ENCODE assay signal across 17 cellular contexts in genomic region chr22:48825802-48826520, GRCh38.
"Had no signal": no experiment of that assay in that cellular context is flagged by ENCODE, and none has a peak within 500 bp of the region (broad histone marks: within the 10 kb centered on the region; RNA-seq: fewer than 3 reads in every experiment).

No MANE protein-coding gene starts in this region.

- H3K27ac Mint-ChIP-seq: activated naive CD4-positive, alpha-beta T cell treated with anti-CD3 and anti-CD28 coated beads, Interleukin-2, amount 50 U/mL, for 72 hours; activated T-cell treated with anti-CD3 and anti-CD28 coated beads, Interleukin-2, amount 50 U/mL, for 72 hours; naive thymus-derived CD4-positive, alpha-beta T cell; stimulated activated effector memory CD8-positive, alpha-beta T cell treated with anti-CD3 and anti-CD28 coated beads, Interleukin-12 subunit alpha, Interleukin-12 subunit beta, amount 100 ng/mL, for 72 hours had no signal

- DNase-seq: activated CD4-positive, alpha-beta T cell treated with anti-CD3 and anti-CD28 coated beads, Interleukin-2, amount 50 U/mL, for 48 hours; activated gamma-delta T cell treated with Interleukin-2 at 50 U/mL for 16 hours; activated T-cell treated with anti-CD3 and anti-CD28 coated beads, Interleukin-2, amount 50 U/mL, for 72 hours; brain microvascular endothelial cell; central memory CD4-positive, alpha-beta T cell; esophagus squamous epithelium; left cardiac atrium; mesendoderm; ovary; right cardiac atrium; stimulated activated CD4-positive, alpha-beta T cell treated with anti-CD3 and anti-CD28 coated beads, Interleukin-2, amount 100 ng/mL, for 24 hours; stimulated activated naive CD8-positive, alpha-beta T cell treated with anti-CD3 and anti-CD28 coated beads, Interleukin-15, amount 100 ng/mL, for 72 hours; T-helper 9 cell had no signal

- H3K36me3 Mint-ChIP-seq: naive thymus-derived CD4-positive, alpha-beta T cell; stimulated activated effector memory CD8-positive, alpha-beta T cell treated with anti-CD3 and anti-CD28 coated beads, Interleukin-12 subunit alpha, Interleukin-12 subunit beta, amount 100 ng/mL, for 72 hours; WTC11 had no signal

- H3K4me1 Mint-ChIP-seq: WTC11 had no signal

- H3K9me3 Mint-ChIP-seq: activated T-cell treated with anti-CD3 and anti-CD28 coated beads, Interleukin-2, amount 50 U/mL, for 72 hours had no signal

- H3K4me3 Mint-ChIP-seq: activated T-cell treated with anti-CD3 and anti-CD28 coated beads, Interleukin-2, amount 50 U/mL, for 72 hours; naive thymus-derived CD4-positive, alpha-beta T cell; stimulated activated effector memory CD8-positive, alpha-beta T cell treated with anti-CD3 and anti-CD28 coated beads, Interleukin-12 subunit alpha, Interleukin-12 subunit beta, amount 100 ng/mL, for 72 hours; stimulated activated naive CD8-positive, alpha-beta T cell treated with anti-CD3 and anti-CD28 coated beads, Interleukin-15, amount 100 ng/mL, for 72 hours; WTC11 had no signal
